29 cellular contexts compared by ENCODE assay signal in the genomic region with DNA sequence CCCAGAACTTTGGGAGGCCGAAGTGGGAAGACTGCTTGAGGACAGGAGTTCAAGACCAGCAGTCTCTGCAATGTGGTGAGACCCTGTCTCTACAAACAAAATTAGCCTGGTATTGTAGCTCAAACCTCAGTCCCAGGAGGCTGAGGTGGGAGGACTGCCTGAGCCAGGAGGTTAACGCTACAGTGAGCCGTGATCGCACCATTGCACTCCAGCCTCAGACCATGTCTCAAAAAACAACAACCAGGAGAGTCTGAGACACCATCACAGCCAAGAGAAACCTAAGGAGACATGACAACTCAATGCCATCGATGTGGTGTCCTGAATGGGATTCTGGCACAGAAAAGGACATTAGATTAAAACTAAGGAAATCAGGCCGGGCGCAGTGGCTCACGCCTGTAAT. TPM values are rescaled to one million over a fixed set of nuclear protein-coding genes. Genes with fewer than 3 reads are reported as not detected.
"Had no signal": no experiment of that assay in that cellular context is flagged by ENCODE, and none has a peak within 500 bp of the region (broad histone marks: within the 10 kb centered on the region; RNA-seq: fewer than 3 reads in every experiment).

No MANE protein-coding gene starts in this region.

- ATAC-seq: left colon; left lung; lower lobe of right lung; naive thymus-derived CD8-positive, alpha-beta T cell; sciatic nerve had no signal

- H3K4me1 ChIP-seq: left lung, lower lobe of right lung, right atrium auricular region, tibial nerve, upper lobe of left lung had no signal

- H3K9me3 Mint-ChIP-seq: immature natural killer cell; naive thymus-derived CD8-positive, alpha-beta T cell; nephron; neural crest cell; stimulated activated naive CD8-positive, alpha-beta T cell treated with anti-CD3 and anti-CD28 coated beads, Interleukin-15, Interleukin-2, amounts not matched to agents 100 ng/mL and 50 ng/mL, for 24 hours had no signal

- H3K27ac Mint-ChIP-seq: immature natural killer cell; naive thymus-derived CD8-positive, alpha-beta T cell; nephron; progenitor cell of endocrine pancreas; stimulated activated naive CD8-positive, alpha-beta T cell treated with anti-CD3 and anti-CD28 coated beads, Interleukin-15, Interleukin-2, amounts not matched to agents 100 ng/mL and 50 ng/mL, for 24 hours had no signal

- H3K4me3 Mint-ChIP-seq: immature natural killer cell; naive thymus-derived CD8-positive, alpha-beta T cell; nephron; neural crest cell; stimulated activated naive CD8-positive, alpha-beta T cell treated with anti-CD3 and anti-CD28 coated beads, Interleukin-15, Interleukin-2, amounts not matched to agents 100 ng/mL and 50 ng/mL, for 24 hours had no signal

- H3K36me3 ChIP-seq: left lung, lower lobe of right lung, neutrophil, ovary, right atrium auricular region, tibial nerve, upper lobe of left lung had no signal

- FAIRE-seq: islet of Langerhans, kidney, urothelium cell line had no signal

- H3K4me1 Mint-ChIP-seq: immature natural killer cell; naive thymus-derived CD8-positive, alpha-beta T cell; nephron; neural crest cell had no signal

- H3K27me3 Mint-ChIP-seq: naive thymus-derived CD8-positive, alpha-beta T cell; progenitor cell of endocrine pancreas; stimulated activated naive CD8-positive, alpha-beta T cell treated with anti-CD3 and anti-CD28 coated beads, Interleukin-15, Interleukin-2, amounts not matched to agents 100 ng/mL and 50 ng/mL, for 24 hours had no signal

- DNase-seq: hypothalamus; immature natural killer cell; kidney; left colon; left lung; lower lobe of right lung; mammary epithelial cell; mesenchymal stem cell; naive thymus-derived CD8-positive, alpha-beta T cell; occipital lobe; ovary; stimulated activated CD4-positive, alpha-beta T cell treated with anti-CD3 and anti-CD28 coated beads, Interleukin-12 subunit alpha, Interleukin-12 subunit beta, amount 100 ng/mL, for 4 hours; stimulated activated CD4-positive, alpha-beta T cell treated with anti-CD3 and anti-CD28 coated beads, Interleukin-15, amount 100 ng/mL, for 24 hours; stimulated activated CD4-positive, alpha-beta T cell treated with anti-CD3 and anti-CD28 coated beads, Interleukin-2, amount 100 ng/mL, for 24 hours; stimulated activated CD4-positive, alpha-beta T cell treated with anti-CD3 and anti-CD28 coated beads, Interleukin-4, amount 100 ng/mL, for 1 hour; stimulated activated naive CD4-positive, alpha-beta T cell; substantia nigra; upper lobe of left lung had no signal

- H3K4me3 ChIP-seq: left lung, lower lobe of right lung, ovary, right atrium auricular region, skin epidermis, tibial nerve, upper lobe of left lung had no signal

- H3K27ac ChIP-seq: left lung, lower lobe of right lung, neutrophil, ovary, right atrium auricular region, skin epidermis, tibial nerve, upper lobe of left lung had no signal

- H3K27me3 ChIP-seq: left lung, ovary, right atrium auricular region, upper lobe of left lung had no signal

- H3K36me3 Mint-ChIP-seq: immature natural killer cell; naive thymus-derived CD8-positive, alpha-beta T cell had no signal

- H3K9me3 ChIP-seq: left lung, lower lobe of right lung, neutrophil, ovary, right atrium auricular region, tibial nerve, upper lobe of left lung had no signal

RNA-seq across cellular contexts. Expression of a gene that starts 34.1 kb away (rescaled TPM):
- total RNA-seq: occipital lobe had no signal
- polyA plus RNA-seq: immature natural killer cell had no signal
